Comparison of ENCODE assay signal across 21 cellular contexts in genomic region chr11:17421781-17422180, GRCh38. TPM values are rescaled to one million over a fixed set of nuclear protein-coding genes. Genes with fewer than 3 reads are reported as not detected.
"Had no signal": no experiment of that assay in that cellular context is flagged by ENCODE, and none has a peak within 500 bp of the region (broad histone marks: within the 10 kb centered on the region; RNA-seq: fewer than 3 reads in every experiment).

No MANE protein-coding gene starts in this region.

- H3K4me1 ChIP-seq: adrenal gland, breast epithelium, esophagus squamous epithelium, sigmoid colon had no signal

- H3K4me1 Mint-ChIP-seq: naive B cell; neural crest cell; stimulated activated naive B cell treated with anti-CD40 and anti-IgM and Interleukin-4, amounts not matched to agents 10 μg/mL and 1 μg/mL and 100 μg/mL, for 72 hours had no signal

- H3K27me3 ChIP-seq: adrenal gland, ovary had no signal

- H3K27ac ChIP-seq: adrenal gland, breast epithelium, esophagus squamous epithelium, ovary, sigmoid colon had no signal

- H3K4me3 Mint-ChIP-seq: activated CD4-positive, alpha-beta memory T cell treated with anti-CD3 and anti-CD28 coated beads for 36 hours; activated T-helper 1 cell treated with anti-CD3 and anti-CD28 coated beads, Interleukin-12 subunit alpha, Interleukin-12 subunit beta, Interleukin-2, Interleukin-4 antibody, amounts not matched to agents 30 ng/mL and 10 ng/mL and 1 ng/mL, durations not matched to agents 14 hours and 24 hours and 36 hours; naive B cell; neural crest cell; stimulated activated naive B cell treated with anti-CD40 and anti-IgM and Interleukin-4, amounts not matched to agents 10 μg/mL and 1 μg/mL and 100 μg/mL, for 72 hours; T-helper 2 cell treated with Interferon-gamma antibody and Interleukin-4, amounts not matched to agents 5 μg/mL and 100 μg/mL, for 36 hours had no signal

- H3K9me3 ChIP-seq: adrenal gland, breast epithelium, esophagus squamous epithelium, mucosa of descending colon, ovary, sigmoid colon had no signal

- DNase-seq: activated CD4-positive, alpha-beta memory T cell treated with anti-CD3 and anti-CD28 coated beads for 36 hours; activated gamma-delta T cell treated with Interleukin-2 at 50 U/mL for 16 hours; activated T-cell treated with anti-CD3 and anti-CD28 coated beads for 4 hours; adrenal gland; dermis blood vessel endothelial cell; effector memory CD4-positive, alpha-beta T cell; esophagus squamous epithelium; mesenchymal stem cell; naive B cell; ovary; sigmoid colon; stimulated activated naive B cell treated with anti-CD40 and anti-IgM and Interleukin-4, amounts not matched to agents 10 μg/mL and 1 μg/mL and 100 μg/mL, for 72 hours had no signal

- H3K9me3 Mint-ChIP-seq: activated CD4-positive, alpha-beta memory T cell treated with anti-CD3 and anti-CD28 coated beads for 36 hours; activated naive CD4-positive, alpha-beta T cell treated with anti-CD3 and anti-CD28 coated beads, Interleukin-2, amount 50 U/mL, for 72 hours; activated T-helper 1 cell treated with anti-CD3 and anti-CD28 coated beads, Interleukin-12 subunit alpha, Interleukin-12 subunit beta, Interleukin-2, Interleukin-4 antibody, amounts not matched to agents 30 ng/mL and 10 ng/mL and 1 ng/mL, durations not matched to agents 14 hours and 24 hours and 36 hours; naive B cell; neural crest cell; stimulated activated naive B cell treated with anti-CD40 and anti-IgM and Interleukin-4, amounts not matched to agents 10 μg/mL and 1 μg/mL and 100 μg/mL, for 72 hours had no signal

- ATAC-seq: activated naive CD4-positive, alpha-beta T cell treated with anti-CD3 and anti-CD28 coated beads, Interleukin-2, amount 50 U/mL, for 72 hours; mucosa of descending colon; stimulated activated naive B cell treated with anti-CD40 and anti-IgM and Interleukin-4, amounts not matched to agents 10 μg/mL and 1 μg/mL and 100 μg/mL, for 72 hours had no signal

- H3K36me3 ChIP-seq: adrenal gland, breast epithelium, esophagus squamous epithelium, ovary, sigmoid colon had no signal

- H3K27ac Mint-ChIP-seq: activated CD4-positive, alpha-beta memory T cell treated with anti-CD3 and anti-CD28 coated beads for 36 hours; activated naive CD4-positive, alpha-beta T cell treated with anti-CD3 and anti-CD28 coated beads, Interleukin-2, amount 50 U/mL, for 72 hours; activated T-helper 1 cell treated with anti-CD3 and anti-CD28 coated beads, Interleukin-12 subunit alpha, Interleukin-12 subunit beta, Interleukin-2, Interleukin-4 antibody, amounts not matched to agents 30 ng/mL and 10 ng/mL and 1 ng/mL, durations not matched to agents 14 hours and 24 hours and 36 hours; naive B cell; stimulated activated naive B cell treated with anti-CD40 and anti-IgM and Interleukin-4, amounts not matched to agents 10 μg/mL and 1 μg/mL and 100 μg/mL, for 72 hours; T-helper 2 cell treated with Interferon-gamma antibody and Interleukin-4, amounts not matched to agents 5 μg/mL and 100 μg/mL, for 36 hours had no signal

- H3K4me3 ChIP-seq: adrenal gland, breast epithelium, esophagus squamous epithelium, mucosa of descending colon, ovary, sigmoid colon had no signal

- H3K36me3 Mint-ChIP-seq: activated CD4-positive, alpha-beta memory T cell treated with anti-CD3 and anti-CD28 coated beads for 36 hours; activated naive CD4-positive, alpha-beta T cell treated with anti-CD3 and anti-CD28 coated beads, Interleukin-2, amount 50 U/mL, for 72 hours; naive B cell; stimulated activated naive B cell treated with anti-CD40 and anti-IgM and Interleukin-4, amounts not matched to agents 10 μg/mL and 1 μg/mL and 100 μg/mL, for 72 hours had no signal

RNA-seq across cellular contexts. Expression of gene KCNJ11, which starts 33.3 kb away (rescaled TPM):
- total RNA-seq: chondrocyte had no signal

RNA-seq across cellular contexts. Expression of gene ABCC8, which starts 54.9 kb away (rescaled TPM):
- total RNA-seq: activated CD4-positive, alpha-beta memory T cell treated with anti-CD3 and anti-CD28 coated beads for 36 hours; activated naive CD4-positive, alpha-beta T cell treated with anti-CD3 and anti-CD28 coated beads, Interleukin-2, amount 50 U/mL, for 72 hours; astrocyte; chondrocyte; dermis blood vessel endothelial cell; pulmonary artery endothelial cell had no signal
